In genomic region chr14:29566194-29566593, GRCh38 we compare ENCODE assay signal across 34 cellular contexts.
"Had no signal": no experiment of that assay in that cellular context is flagged by ENCODE, and none has a peak within 500 bp of the region (broad histone marks: within the 10 kb centered on the region; RNA-seq: fewer than 3 reads in every experiment).

No MANE protein-coding gene starts in this region.

- H3K36me3 ChIP-seq: adrenal gland, ascending aorta, brain microvascular endothelial cell, breast epithelium, cardiac muscle cell had no signal

- H3K4me1 ChIP-seq: adrenal gland, ascending aorta, body of pancreas, breast epithelium had no signal

- H3K4me3 ChIP-seq: adrenal gland, ascending aorta, body of pancreas, breast epithelium, cardiac muscle cell had no signal

- DNase-seq: activated effector memory CD4-positive, alpha-beta T cell treated with anti-CD3 and anti-CD28 coated beads, Interleukin-2, amount 50 U/mL, for 16 hours; activated effector memory CD4-positive, alpha-beta T cell treated with Interleukin-2 at 50 U/mL for 16 hours; activated gamma-delta T cell; activated gamma-delta T cell treated with Interleukin-2 at 50 U/mL for 16 hours; activated naive CD4-positive, alpha-beta T cell; activated naive CD4-positive, alpha-beta T cell treated with anti-CD3 and anti-CD28 coated beads for 36 hours; activated naive CD4-positive, alpha-beta T cell treated with anti-CD3 and anti-CD28 coated beads, Interleukin-2, amount 10 ng/mL, durations not matched to agents 7 days and 5 days; activated naive CD4-positive, alpha-beta T cell treated with anti-CD3 and anti-CD28 coated beads, Interleukin-2, amount 50 U/mL, for 16 hours; activated naive CD4-positive, alpha-beta T cell treated with Interleukin-2 at 50 U/mL for 16 hours; activated naive CD8-positive, alpha-beta T cell treated with anti-CD3 and anti-CD28 coated beads for 36 hours; activated naive CD8-positive, alpha-beta T cell treated with anti-CD3 and anti-CD28 coated beads, Interleukin-2, amount 10 ng/mL, durations not matched to agents 7 days and 5 days; activated naive CD8-positive, alpha-beta T cell treated with anti-CD3 and anti-CD28 coated beads, Interleukin-2, amount 50 U/mL, for 24 hours; activated T-cell treated with anti-CD3 and anti-CD28 coated beads, Interleukin-2, amount 50 U/mL, for 1 hour; activated T-cell treated with anti-CD3 and anti-CD28 coated beads, Interleukin-2, amount 50 U/mL, for 24 hours; activated T-cell treated with anti-CD3 and anti-CD28 coated beads, Interleukin-2, amount 50 U/mL, for 4 hours; activated T-cell treated with anti-CD3 and anti-CD28 coated beads, Interleukin-2, amount 50 U/mL, for 48 hours; activated T-cell treated with anti-CD3 and anti-CD28 coated beads, Interleukin-2, amount 50 U/mL, for 72 hours; adrenal gland; amniotic stem cell; amygdala; anterior cingulate cortex; aorta; body of pancreas; brain microvascular endothelial cell; caudate nucleus; central memory CD4-positive, alpha-beta T cell; cerebellar nuclear complex had no signal

- FAIRE-seq: astrocyte, bronchial epithelial cell had no signal

- H3K9me3 ChIP-seq: adrenal gland had no signal

- ATAC-seq: activated naive CD4-positive, alpha-beta T cell treated with anti-CD3 and anti-CD28 coated beads, Interleukin-2, amount 50 U/mL, for 72 hours; activated naive CD8-positive, alpha-beta T cell treated with anti-CD3 and anti-CD28 coated beads, Interleukin-2, amount 50 U/mL, for 24 hours; activated T-cell treated with anti-CD3 and anti-CD28 coated beads, Interleukin-2, amount 50 U/mL, for 4 hours; activated T-cell treated with anti-CD3 and anti-CD28 coated beads, Interleukin-2, amount 50 U/mL, for 72 hours; activated T-helper 17 cell treated with anti-CD3 and anti-CD28 coated beads, Interleukin-2, amount 50 U/mL, for 72 hours; body of pancreas had no signal

- H3K27me3 ChIP-seq: adrenal gland, ascending aorta, body of pancreas, brain microvascular endothelial cell, breast epithelium, cardiac muscle cell had no signal

- H3K27ac ChIP-seq: adrenal gland, ascending aorta, body of pancreas, brain microvascular endothelial cell, breast epithelium, cardiac muscle cell had no signal
